ENCODE assay signal across 8 cellular contexts in the genomic region with DNA sequence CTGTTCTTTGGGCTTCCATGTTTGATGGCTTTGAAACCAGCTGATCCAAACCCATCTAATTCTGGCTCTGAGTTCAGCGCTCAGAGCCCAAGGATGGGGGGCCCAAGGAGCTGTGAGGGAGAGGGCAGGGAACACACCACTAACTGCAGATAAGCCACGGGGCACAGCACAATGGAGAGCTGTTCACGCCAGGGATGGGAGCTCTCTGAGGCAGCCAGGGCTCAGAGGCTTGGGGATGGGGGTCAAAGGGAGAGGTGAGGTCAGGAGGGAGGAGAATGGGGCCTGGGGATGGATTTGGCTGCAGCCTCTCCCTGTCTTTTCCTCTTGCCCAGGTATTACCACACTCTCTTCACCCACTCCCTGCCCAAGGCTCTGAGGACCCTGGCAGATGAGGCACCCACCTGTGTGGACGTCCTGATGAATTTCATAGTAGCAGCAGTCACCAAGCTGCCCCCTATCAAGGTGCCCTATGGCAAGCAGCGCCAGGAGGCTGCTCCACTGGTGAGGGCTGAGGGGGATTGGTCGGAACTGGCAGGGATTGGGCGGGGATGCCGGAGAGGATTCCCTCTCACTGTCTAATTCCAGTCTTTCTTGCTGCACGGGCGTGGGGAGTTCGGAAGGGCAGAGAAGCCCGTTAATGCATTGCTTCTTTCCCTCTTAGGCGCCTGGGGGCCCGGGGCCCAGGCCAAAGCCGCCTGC. TPM values are rescaled to one million over a fixed set of nuclear protein-coding genes. Genes with fewer than 3 reads are reported as not detected.
DNase-seq lines count a peak whose midpoint lies in the region; ATAC-seq and TF ChIP-seq lines count a peak whose summit lies in the region.

No MANE protein-coding gene starts in this region.

- H3K9me3 ChIP-seq in left ventricle myocardium inferior (replicated peaks) = no peaks in the 10 kb centered on the region
- no peaks in the 10 kb centered on the region for H3K9me3 ChIP-seq in aorta (ENCODE audit: control insufficient read depth, low read length)

- no peaks in the 10 kb centered on the region for H3K36me3 Mint-ChIP-seq in memory B cell

- no peaks in the 10 kb centered on the region for H3K9me3 Mint-ChIP-seq in memory B cell

- peak overlapping the region; percentile 93 for H3K4me3 ChIP-seq in left ventricle myocardium inferior
- peak overlapping the region; percentile 2 to 71 for H3K4me3 ChIP-seq in aorta (ENCODE audit: low read length in 2 of 2)

- peaks cover 9% of the 10 kb centered on the region for H3K4me1 Mint-ChIP-seq in memory B cell

- H3K27me3 ChIP-seq in left ventricle myocardium inferior (ENCODE audit: low read depth) (peaks cover 8% of the 10 kb centered on the region), aorta (ENCODE audit: control insufficient read depth in 1 of 2, insufficient read depth in 2 of 2, low read length in 1 of 2) (no peaks in the 10 kb centered on the region)

- no peak for DNase-seq in left ventricle myocardium inferior
- no peak for DNase-seq in Right ventricle myocardium superior
- peak; percentile 24 for DNase-seq in astrocyte of the hippocampus (ENCODE audit: low read depth, low spot score)
- no peak for DNase-seq in memory B cell (ENCODE audit: low spot score in 2 of 2)
- no peak for DNase-seq in aorta
- DNase-seq in NCI-H524 treated with DMSO at 0.1 percent for 48 hours (lab: John Stamatoyannopoulos, UW) = no peak
- no peak for DNase-seq in COLO668 (lab: John Stamatoyannopoulos, UW; ENCODE audit: unreplicated experiment)

- peak overlapping the region; percentile 94 for H3K4me3 Mint-ChIP-seq in memory B cell

- intact Hi-C loops in left ventricle myocardium inferior (cut with micrococcal nuclease) (no loop called here), Right ventricle myocardium superior (cut with DNase I) (loop anchor here (5.0 kb wide), 3 partner anchors 68 to 128 kb away; no protein-coding TSS in a partner anchor), aorta (cut with DNase I) (loop anchor here (5.0 kb wide), 3 partner anchors 68 to 128 kb away; no protein-coding TSS in a partner anchor)

- peaks cover 41% of the 10 kb centered on the region for H3K4me1 ChIP-seq in left ventricle myocardium inferior
- H3K4me1 ChIP-seq in aorta (ENCODE audit: control insufficient read depth in 1 of 2, insufficient read depth in 2 of 2, low read length in 2 of 2) = no peaks in the 10 kb centered on the region

- TF ChIP-seq CTCF in left ventricle myocardium inferior (IDR thresholded peaks at IDR 0.05; ENCODE audit: borderline replicate concordance) = no peak

- H3K36me3 ChIP-seq in left ventricle myocardium inferior = no peaks in the 10 kb centered on the region
- no peaks in the 10 kb centered on the region for H3K36me3 ChIP-seq in aorta (ENCODE audit: control insufficient read depth in 1 of 2, insufficient read depth in 2 of 2, low read length in 1 of 2)

- no peak overlapping the region for H3K27ac Mint-ChIP-seq in memory B cell

- peaks cover 6% of the 10 kb centered on the region for H3K27me3 Mint-ChIP-seq in memory B cell

- no peak for ATAC-seq in Right ventricle myocardium superior (ENCODE audit: poor library complexity)
- ATAC-seq in memory B cell (ENCODE audit: low read depth) = no peak
- no peak for ATAC-seq in aorta (ENCODE audit: low FRiP score)
- ATAC-seq in HG02973 (IDR thresholded peaks at IDR 0.05; ENCODE audit: unreplicated experiment) = no peak

- H3K27ac ChIP-seq in left ventricle myocardium inferior (replicated peaks) (peak overlapping the region; percentile 97), aorta (ENCODE audit: low read depth in 1 of 2, low read length in 2 of 2) (no peak overlapping the region)

- WGBS in aorta, 2 donors = 13 to 14% methylated on average over 15 of the region's 15 CpGs

RNA-seq across cellular contexts. Expression of a gene that starts 11.3 kb away (rescaled TPM):
- total RNA-seq in left ventricle myocardium inferior (7.1 TPM), Right ventricle myocardium superior (3.0 TPM), aorta (not detected)
- polyA plus RNA-seq in aorta = under 1 TPM in 1 of 2 donors, not detected in 1; 0.13 TPM

RNA-seq across cellular contexts. Expression of a gene that starts 13.1 kb away (rescaled TPM):
- total RNA-seq in left ventricle myocardium inferior (11.3 TPM), Right ventricle myocardium superior (11.9 TPM), aorta (1 to 10 TPM in 1 of 2 donors, under 1 TPM in 1; 0.29 to 1.3 TPM)
- polyA plus RNA-seq in aorta = under 1 TPM in 1 of 2 donors, not detected in 1; 0.33 TPM

RNA-seq across cellular contexts. Expression of a gene that starts 32.8 kb away (rescaled TPM):
- total RNA-seq in left ventricle myocardium inferior (203 TPM), Right ventricle myocardium superior (229 TPM), aorta (under 1 TPM; 0.19 to 0.24 TPM)
- polyA plus RNA-seq in aorta = 1 to 10 TPM in 1 of 2 donors, under 1 TPM in 1; 0.36 to 1.5 TPM

RNA-seq across cellular contexts. Expression of a gene that starts 36.8 kb away (rescaled TPM):
- total RNA-seq in left ventricle myocardium inferior = 10.6 TPM
- 12.1 TPM for total RNA-seq in Right ventricle myocardium superior
- 1 to 10 TPM; 4.8 to 6.4 TPM for total RNA-seq in aorta
- polyA plus RNA-seq in aorta = 1 to 10 TPM; 3.7 to 4.9 TPM

Comparison
In these comparisons a context has a peak if more than half of its experiments do, and no peak if none do; other contexts are left out.
1. RNA of a gene that starts 32.8 kb away (total RNA-seq): 229 TPM in Right ventricle myocardium superior (single experiment) and 203 TPM in left ventricle myocardium inferior (single experiment); 0.19 to 0.24 TPM in aorta; every median in the first group is over 100 times any median in the second.